ENCODE assay signal across 1 cellular context in genomic region chr1:47785561-47786271, GRCh38.
TF ChIP-seq lines count a peak whose summit lies in the region.

No MANE protein-coding gene starts in this region.

TF ChIP-seq in HepG2, 621 proteins besides CTCF, POLR2A, EP300 and RAD21 (continued from another document and continues in another):
- TF ChIP-seq, protein P1, sequence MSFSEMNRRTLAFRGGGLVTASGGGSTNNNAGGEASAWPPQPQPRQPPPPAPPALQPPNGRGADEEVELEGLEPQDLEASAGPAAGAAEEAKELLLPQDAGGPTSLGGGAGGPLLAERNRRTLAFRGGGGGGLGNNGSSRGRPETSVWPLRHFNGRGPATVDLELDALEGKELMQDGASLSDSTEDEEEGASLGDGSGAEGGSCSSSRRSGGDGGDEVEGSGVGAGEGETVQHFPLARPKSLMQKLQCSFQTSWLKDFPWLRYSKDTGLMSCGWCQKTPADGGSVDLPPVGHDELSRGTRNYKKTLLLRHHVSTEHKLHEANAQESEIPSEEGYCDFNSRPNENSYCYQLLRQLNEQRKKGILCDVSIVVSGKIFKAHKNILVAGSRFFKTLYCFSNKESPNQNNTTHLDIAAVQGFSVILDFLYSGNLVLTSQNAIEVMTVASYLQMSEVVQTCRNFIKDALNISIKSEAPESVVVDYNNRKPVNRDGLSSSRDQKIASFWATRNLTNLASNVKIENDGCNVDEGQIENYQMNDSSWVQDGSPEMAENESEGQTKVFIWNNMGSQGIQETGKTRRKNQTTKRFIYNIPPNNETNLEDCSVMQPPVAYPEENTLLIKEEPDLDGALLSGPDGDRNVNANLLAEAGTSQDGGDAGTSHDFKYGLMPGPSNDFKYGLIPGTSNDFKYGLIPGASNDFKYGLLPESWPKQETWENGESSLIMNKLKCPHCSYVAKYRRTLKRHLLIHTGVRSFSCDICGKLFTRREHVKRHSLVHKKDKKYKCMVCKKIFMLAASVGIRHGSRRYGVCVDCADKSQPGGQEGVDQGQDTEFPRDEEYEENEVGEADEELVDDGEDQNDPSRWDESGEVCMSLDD (CRISPR knock-in tag; IDR thresholded peaks at IDR 0.05; ENCODE audit: borderline replicate concordance), result no peak
- no peak for TF ChIP-seq ZNF614 (CRISPR knock-in tag; IDR thresholded peaks at IDR 0.05; ENCODE audit: borderline replicate concordance)
- TF ChIP-seq NFKB2 (CRISPR knock-in tag; IDR thresholded peaks at IDR 0.05; ENCODE audit: borderline replicate concordance), result no peak
- no peak for TF ChIP-seq ZNF121 (CRISPR knock-in tag; IDR thresholded peaks at IDR 0.05)
- TF ChIP-seq ZNF124 (CRISPR knock-in tag; IDR thresholded peaks at IDR 0.05), result no peak
- TF ChIP-seq JUN (CRISPR knock-in tag; IDR thresholded peaks at IDR 0.05), result no peak
- TF ChIP-seq HNF4A (CRISPR knock-in tag; IDR thresholded peaks at IDR 0.05), result no peak
- 0 out of 4 replicates have a peak, but pooled peaks of 1 of the 2 experiments have one; percentile 23 for TF ChIP-seq HMGXB4 (CRISPR knock-in tag; IDR thresholded peaks at IDR 0.05; ENCODE audit: borderline replicate concordance in 1 of 2, low read depth in 1 of 2)
- TF ChIP-seq XRCC5 (optimal IDR thresholded peaks at IDR 0.05; ENCODE audit: low read length), result peak; percentile 52
- no peak for TF ChIP-seq POLR2AphosphoS5 (IDR thresholded peaks at IDR 0.05; ENCODE audit: low read depth, low read length)
- TF ChIP-seq MTERF4 (CRISPR knock-in tag; IDR thresholded peaks at IDR 0.05), result no peak
- TF ChIP-seq, protein P2, sequence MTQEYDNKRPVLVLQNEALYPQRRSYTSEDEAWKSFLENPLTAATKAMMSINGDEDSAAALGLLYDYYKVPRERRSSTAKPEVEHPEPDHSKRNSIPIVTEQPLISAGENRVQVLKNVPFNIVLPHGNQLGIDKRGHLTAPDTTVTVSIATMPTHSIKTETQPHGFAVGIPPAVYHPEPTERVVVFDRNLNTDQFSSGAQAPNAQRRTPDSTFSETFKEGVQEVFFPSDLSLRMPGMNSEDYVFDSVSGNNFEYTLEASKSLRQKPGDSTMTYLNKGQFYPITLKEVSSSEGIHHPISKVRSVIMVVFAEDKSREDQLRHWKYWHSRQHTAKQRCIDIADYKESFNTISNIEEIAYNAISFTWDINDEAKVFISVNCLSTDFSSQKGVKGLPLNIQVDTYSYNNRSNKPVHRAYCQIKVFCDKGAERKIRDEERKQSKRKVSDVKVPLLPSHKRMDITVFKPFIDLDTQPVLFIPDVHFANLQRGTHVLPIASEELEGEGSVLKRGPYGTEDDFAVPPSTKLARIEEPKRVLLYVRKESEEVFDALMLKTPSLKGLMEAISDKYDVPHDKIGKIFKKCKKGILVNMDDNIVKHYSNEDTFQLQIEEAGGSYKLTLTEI (CRISPR knock-in tag; conservative IDR thresholded peaks at IDR 0.05), result no peak
- TF ChIP-seq PHF21A (CRISPR knock-in tag; IDR thresholded peaks at IDR 0.05), result no peak
- TF ChIP-seq SP4 (CRISPR knock-in tag; IDR thresholded peaks at IDR 0.05), result no peak
- TF ChIP-seq, protein P3, sequence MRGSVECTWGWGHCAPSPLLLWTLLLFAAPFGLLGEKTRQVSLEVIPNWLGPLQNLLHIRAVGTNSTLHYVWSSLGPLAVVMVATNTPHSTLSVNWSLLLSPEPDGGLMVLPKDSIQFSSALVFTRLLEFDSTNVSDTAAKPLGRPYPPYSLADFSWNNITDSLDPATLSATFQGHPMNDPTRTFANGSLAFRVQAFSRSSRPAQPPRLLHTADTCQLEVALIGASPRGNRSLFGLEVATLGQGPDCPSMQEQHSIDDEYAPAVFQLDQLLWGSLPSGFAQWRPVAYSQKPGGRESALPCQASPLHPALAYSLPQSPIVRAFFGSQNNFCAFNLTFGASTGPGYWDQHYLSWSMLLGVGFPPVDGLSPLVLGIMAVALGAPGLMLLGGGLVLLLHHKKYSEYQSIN (CRISPR knock-in tag; IDR thresholded peaks at IDR 0.05; ENCODE audit: borderline replicate concordance), result no peak
- TF ChIP-seq E2F5 (CRISPR knock-in tag; conservative IDR thresholded peaks at IDR 0.05), result no peak
- no peak for TF ChIP-seq MED8 (CRISPR knock-in tag; IDR thresholded peaks at IDR 0.05; ENCODE audit: insufficient replicate concordance)
- TF ChIP-seq GTF3A (CRISPR knock-in tag; conservative IDR thresholded peaks at IDR 0.05), result no peak
- TF ChIP-seq ZNF138 (CRISPR knock-in tag; IDR thresholded peaks at IDR 0.05; ENCODE audit: low read depth), result no peak
- no peak for TF ChIP-seq ZSCAN22 (CRISPR knock-in tag; IDR thresholded peaks at IDR 0.05)
- no peak for TF ChIP-seq ZNF772 (CRISPR knock-in tag; IDR thresholded peaks at IDR 0.05)
- TF ChIP-seq THRA (CRISPR knock-in tag; IDR thresholded peaks at IDR 0.05; ENCODE audit: borderline replicate concordance), result peak; percentile 26; the same call in 1 of the 2 replicates
- peak; percentile 80 for TF ChIP-seq ZNF687 (CRISPR knock-in tag; IDR thresholded peaks at IDR 0.05)
- TF ChIP-seq FOXA3 (CRISPR knock-in tag; IDR thresholded peaks at IDR 0.05), result 0 out of 2 replicates have a peak, but pooled peaks have one; percentile 11
- TF ChIP-seq ZNF749 (CRISPR knock-in tag; IDR thresholded peaks at IDR 0.05; ENCODE audit: borderline replicate concordance), result no peak
- TF ChIP-seq ZNF597 (CRISPR knock-in tag; IDR thresholded peaks at IDR 0.05), result no peak
- no peak for TF ChIP-seq PCBP1 (IDR thresholded peaks at IDR 0.05; ENCODE audit: borderline replicate concordance, low read depth, low read length)
- no peak for TF ChIP-seq TBL1XR1 (IDR thresholded peaks at IDR 0.05; ENCODE audit: borderline replicate concordance, low read length, partially characterized antibody)
- TF ChIP-seq ZNF207 (IDR thresholded peaks at IDR 0.05; ENCODE audit: borderline replicate concordance), result no peak
- 0 out of 2 replicates have a peak, but pooled peaks have one; percentile 43 for TF ChIP-seq ZNF598 (CRISPR knock-in tag; IDR thresholded peaks at IDR 0.05; ENCODE audit: borderline replicate concordance)
- no peak for TF ChIP-seq TARDBP (CRISPR knock-in tag; IDR thresholded peaks at IDR 0.05)
- TF ChIP-seq, protein P4, sequence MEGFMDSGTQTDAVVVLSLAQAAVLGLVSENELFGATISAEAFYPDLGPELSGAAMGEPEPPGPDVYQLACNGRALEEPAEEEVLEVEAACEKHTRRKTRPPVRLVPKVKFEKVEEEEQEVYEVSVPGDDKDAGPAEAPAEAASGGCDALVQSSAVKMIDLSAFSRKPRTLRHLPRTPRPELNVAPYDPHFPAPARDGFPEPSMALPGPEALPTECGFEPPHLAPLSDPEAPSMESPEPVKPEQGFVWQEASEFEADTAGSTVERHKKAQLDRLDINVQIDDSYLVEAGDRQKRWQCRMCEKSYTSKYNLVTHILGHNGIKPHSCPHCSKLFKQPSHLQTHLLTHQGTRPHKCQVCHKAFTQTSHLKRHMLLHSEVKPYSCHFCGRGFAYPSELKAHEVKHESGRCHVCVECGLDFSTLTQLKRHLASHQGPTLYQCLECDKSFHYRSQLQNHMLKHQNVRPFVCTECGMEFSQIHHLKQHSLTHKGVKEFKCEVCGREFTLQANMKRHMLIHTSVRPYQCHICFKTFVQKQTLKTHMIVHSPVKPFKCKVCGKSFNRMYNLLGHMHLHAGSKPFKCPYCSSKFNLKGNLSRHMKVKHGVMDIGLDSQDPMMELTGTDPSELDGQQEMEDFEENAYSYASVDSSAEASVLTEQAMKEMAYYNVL (CRISPR knock-in tag; IDR thresholded peaks at IDR 0.05; ENCODE audit: borderline replicate concordance), result no peak
- no peak for TF ChIP-seq RELA (CRISPR knock-in tag; IDR thresholded peaks at IDR 0.05)
- TF ChIP-seq, protein P5, sequence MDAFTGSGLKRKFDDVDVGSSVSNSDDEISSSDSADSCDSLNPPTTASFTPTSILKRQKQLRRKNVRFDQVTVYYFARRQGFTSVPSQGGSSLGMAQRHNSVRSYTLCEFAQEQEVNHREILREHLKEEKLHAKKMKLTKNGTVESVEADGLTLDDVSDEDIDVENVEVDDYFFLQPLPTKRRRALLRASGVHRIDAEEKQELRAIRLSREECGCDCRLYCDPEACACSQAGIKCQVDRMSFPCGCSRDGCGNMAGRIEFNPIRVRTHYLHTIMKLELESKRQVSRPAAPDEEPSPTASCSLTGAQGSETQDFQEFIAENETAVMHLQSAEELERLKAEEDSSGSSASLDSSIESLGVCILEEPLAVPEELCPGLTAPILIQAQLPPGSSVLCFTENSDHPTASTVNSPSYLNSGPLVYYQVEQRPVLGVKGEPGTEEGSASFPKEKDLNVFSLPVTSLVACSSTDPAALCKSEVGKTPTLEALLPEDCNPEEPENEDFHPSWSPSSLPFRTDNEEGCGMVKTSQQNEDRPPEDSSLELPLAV (CRISPR knock-in tag; conservative IDR thresholded peaks at IDR 0.05; ENCODE audit: low read depth), result no peak
- no peak for TF ChIP-seq ATF5 (CRISPR knock-in tag; IDR thresholded peaks at IDR 0.05; ENCODE audit: low read depth)
- no peak for TF ChIP-seq ZNF576 (CRISPR knock-in tag; IDR thresholded peaks at IDR 0.05)
- no peak for TF ChIP-seq ARNT2 (CRISPR knock-in tag; IDR thresholded peaks at IDR 0.05; ENCODE audit: low read depth)
- no peak for TF ChIP-seq ZNF674 (CRISPR knock-in tag; IDR thresholded peaks at IDR 0.05; ENCODE audit: low read depth)
